Comparison of ENCODE assay signal across 20 cellular contexts in genomic region chr21:32331444-32332305, GRCh38. TPM values are rescaled to one million over a fixed set of nuclear protein-coding genes. Genes with fewer than 3 reads are reported as not detected.
DNase-seq lines count a peak whose midpoint lies in the region; ATAC-seq and TF ChIP-seq lines count a peak whose summit lies in the region.
"Had no signal": no experiment of that assay in that cellular context is flagged by ENCODE, and none has a peak within 500 bp of the region (broad histone marks: within the 10 kb centered on the region; RNA-seq: fewer than 3 reads in every experiment).

No MANE protein-coding gene starts in this region.

- CTCF ChIA-PET in activated CD8-positive, alpha-beta memory T cell treated with anti-CD3 and anti-CD28 coated beads, Interleukin-2, amount 10 ng/mL, durations not matched to agents 7 days and 5 days (lab: Charles Lee) = no interaction called here
- CTCF ChIA-PET in Caco-2 (lab: Charles Lee) = no interaction called here

- H3K27ac Mint-ChIP-seq in activated CD8-positive, alpha-beta memory T cell treated with anti-CD3 and anti-CD28 coated beads, Interleukin-2, amount 10 ng/mL, durations not matched to agents 7 days and 5 days = peak overlapping the region; percentile 20
- no peak overlapping the region for H3K27ac Mint-ChIP-seq in Caco-2 (ENCODE audit: unreplicated experiment)
- H3K27ac Mint-ChIP-seq: T-helper 17 cell had no signal

- intact Hi-C loops in Caco-2 (cut with micrococcal nuclease; ENCODE audit: unreplicated experiment) = no loop called here

- no peak overlapping the region for H3K4me3 Mint-ChIP-seq in activated CD8-positive, alpha-beta memory T cell treated with anti-CD3 and anti-CD28 coated beads, Interleukin-2, amount 10 ng/mL, durations not matched to agents 7 days and 5 days
- H3K4me3 Mint-ChIP-seq in Caco-2 (ENCODE audit: unreplicated experiment) = no peak overlapping the region
- H3K4me3 Mint-ChIP-seq: T-helper 17 cell had no signal

- no peaks in the 10 kb centered on the region for H3K4me1 Mint-ChIP-seq in activated CD8-positive, alpha-beta memory T cell treated with anti-CD3 and anti-CD28 coated beads, Interleukin-2, amount 10 ng/mL, durations not matched to agents 7 days and 5 days
- no peaks in the 10 kb centered on the region for H3K4me1 Mint-ChIP-seq in Caco-2 (ENCODE audit: low read depth, unreplicated experiment)

- no peaks in the 10 kb centered on the region for H3K27me3 ChIP-seq in Caco-2 (replicated peaks; ENCODE audit: control insufficient read depth, insufficient read depth, low read length)
- H3K27me3 ChIP-seq: BLaER1, colonic mucosa, pancreas had no signal

- no peaks in the 10 kb centered on the region for H3K9me3 ChIP-seq in Caco-2
- H3K9me3 ChIP-seq: BLaER1, colonic mucosa, pancreas had no signal

- H3K9me3 Mint-ChIP-seq in activated CD8-positive, alpha-beta memory T cell treated with anti-CD3 and anti-CD28 coated beads, Interleukin-2, amount 10 ng/mL, durations not matched to agents 7 days and 5 days (ENCODE audit: low read depth) = no peaks in the 10 kb centered on the region
- H3K9me3 Mint-ChIP-seq in Caco-2 (ENCODE audit: unreplicated experiment) = no peaks in the 10 kb centered on the region

- no peak for TF ChIP-seq CTCF in Caco-2 (IDR thresholded peaks at IDR 0.05; ENCODE audit: insufficient read depth in 1 of 2, low read depth in 1 of 2, low read length in 1 of 2, severe bottlenecking in 1 of 2, unreplicated experiment in 1 of 2)

- POLR2A ChIA-PET in Caco-2 (lab: Charles Lee) = no interaction called here

- no peak for ATAC-seq in activated CD8-positive, alpha-beta memory T cell treated with anti-CD3 and anti-CD28 coated beads, Interleukin-2, amount 10 ng/mL, durations not matched to agents 7 days and 5 days
- no peak for ATAC-seq in GM18868 (IDR thresholded peaks at IDR 0.05; ENCODE audit: unreplicated experiment)
- ATAC-seq: pancreas, T-helper 17 cell had no signal

- H3K4me1 ChIP-seq in Caco-2 = no peaks in the 10 kb centered on the region
- H3K4me1 ChIP-seq: BLaER1, colonic mucosa, pancreas had no signal

- no peak overlapping the region for H3K4me3 ChIP-seq in Caco-2 (ENCODE audit: low read depth, low read length)
- H3K4me3 ChIP-seq: BLaER1, colonic mucosa, pancreas had no signal

- peak overlapping the region; percentile 79 for H3K27ac ChIP-seq in caudate nucleus (ENCODE audit: low read depth, low read length)
- peak overlapping the region; percentile 79 for H3K27ac ChIP-seq in substantia nigra (ENCODE audit: low read depth, low read length, poor library complexity, severe bottlenecking)
- H3K27ac ChIP-seq: BLaER1, colonic mucosa, pancreas had no signal

- H3K36me3 ChIP-seq in Caco-2 (ENCODE audit: control insufficient read depth, insufficient read depth, low read length) = peaks cover 3% of the 10 kb centered on the region

- no peak for DNase-seq in activated CD8-positive, alpha-beta memory T cell treated with anti-CD3 and anti-CD28 coated beads, Interleukin-2, amount 10 ng/mL, durations not matched to agents 7 days and 5 days
- no peak for DNase-seq in activated CD8-positive, alpha-beta memory T cell treated with anti-CD3 and anti-CD28 coated beads, Interleukin-2, amount 50 U/mL, for 4 hours
- DNase-seq in caudate nucleus (lab: John Stamatoyannopoulos, UW) = peak in 9 of 61 donors; percentile 8 to 34 (median 22)
- DNase-seq in medulla oblongata (ENCODE audit: extremely low spot score) = peak; percentile 85
- DNase-seq in substantia nigra (lab: John Stamatoyannopoulos, UW) = peak in 17 of 49 donors; percentile 17 to 56 (median 28)
- DNase-seq in Caco-2 = no peak
- DNase-seq in NCI-H2081 treated with DMSO at 0.1 percent for 48 hours (lab: John Stamatoyannopoulos, UW) = no peak
- DNase-seq: activated CD4-positive, CD25-positive, alpha-beta regulatory T cell; activated naive CD4-positive, alpha-beta T cell; colonic mucosa; NCI-H1092 treated with DMSO at 0.1 percent for 48 hours; pancreas; SIG-M5; stimulated activated CD4-positive, alpha-beta T cell treated with anti-CD3 and anti-CD28 coated beads, Interleukin-2, amount 100 ng/mL, for 48 hours; T-helper 17 cell had no signal

- peaks cover 66% of the 10 kb centered on the region for H3K36me3 Mint-ChIP-seq in activated CD8-positive, alpha-beta memory T cell treated with anti-CD3 and anti-CD28 coated beads, Interleukin-2, amount 10 ng/mL, durations not matched to agents 7 days and 5 days
- peaks cover 77% of the 10 kb centered on the region for H3K36me3 Mint-ChIP-seq in Caco-2 (ENCODE audit: insufficient read depth, unreplicated experiment)

- H3K27me3 Mint-ChIP-seq in activated CD8-positive, alpha-beta memory T cell treated with anti-CD3 and anti-CD28 coated beads, Interleukin-2, amount 10 ng/mL, durations not matched to agents 7 days and 5 days = no peaks in the 10 kb centered on the region
- H3K27me3 Mint-ChIP-seq in Caco-2 (ENCODE audit: insufficient read depth, unreplicated experiment) = no peaks in the 10 kb centered on the region
- H3K27me3 Mint-ChIP-seq: T-helper 17 cell had no signal

- BruUV-seq in Caco-2 (replicated peaks; lab: Mats Ljungman, UMichigan) = no TSS peak

RNA-seq across cellular contexts. Expression of gene MRAP, which starts 33.0 kb away (rescaled TPM):
- not detected for total RNA-seq in activated CD8-positive, alpha-beta memory T cell treated with anti-CD3 and anti-CD28 coated beads, Interleukin-2, amount 10 ng/mL, durations not matched to agents 7 days and 5 days
- not detected in 2 replicates for total RNA-seq in Caco-2 (2022)
- total RNA-seq: A172, colonic mucosa, G401, LHCN-M2, T-helper 17 cell had no signal

RNA-seq across cellular contexts. Expression of gene MIS18A, which starts 52.8 kb away (rescaled TPM):
- 10 to 100 TPM; 29.3 to 30.1 TPM for total RNA-seq in activated CD8-positive, alpha-beta memory T cell treated with anti-CD3 and anti-CD28 coated beads, Interleukin-2, amount 10 ng/mL, durations not matched to agents 7 days and 5 days
- total RNA-seq in Caco-2 (2022) = 22.9 and 27.5 TPM in 2 replicates
